In genomic region chr19:5680437-5681368, GRCh38 we compare ENCODE assay signal across 1 cellular context.
TF ChIP-seq lines count a peak whose summit lies in the region.

A gene with protein sequence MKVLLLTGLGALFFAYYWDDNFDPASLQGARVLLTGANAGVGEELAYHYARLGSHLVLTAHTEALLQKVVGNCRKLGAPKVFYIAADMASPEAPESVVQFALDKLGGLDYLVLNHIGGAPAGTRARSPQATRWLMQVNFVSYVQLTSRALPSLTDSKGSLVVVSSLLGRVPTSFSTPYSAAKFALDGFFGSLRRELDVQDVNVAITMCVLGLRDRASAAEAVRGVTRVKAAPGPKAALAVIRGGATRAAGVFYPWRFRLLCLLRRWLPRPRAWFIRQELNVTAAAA (plus strand): TSS chr19:5681027. CDS start chr19:5684833, 3,806 bp downstream.
MICOS13 (minus strand) TSS chr19:5680516; CDS start chr19:5680486, 30 bp downstream.

TF ChIP-seq in HepG2, 621 proteins besides CTCF, POLR2A, EP300 and RAD21 (continued from another document and continues in another):
- TF ChIP-seq, protein P1, sequence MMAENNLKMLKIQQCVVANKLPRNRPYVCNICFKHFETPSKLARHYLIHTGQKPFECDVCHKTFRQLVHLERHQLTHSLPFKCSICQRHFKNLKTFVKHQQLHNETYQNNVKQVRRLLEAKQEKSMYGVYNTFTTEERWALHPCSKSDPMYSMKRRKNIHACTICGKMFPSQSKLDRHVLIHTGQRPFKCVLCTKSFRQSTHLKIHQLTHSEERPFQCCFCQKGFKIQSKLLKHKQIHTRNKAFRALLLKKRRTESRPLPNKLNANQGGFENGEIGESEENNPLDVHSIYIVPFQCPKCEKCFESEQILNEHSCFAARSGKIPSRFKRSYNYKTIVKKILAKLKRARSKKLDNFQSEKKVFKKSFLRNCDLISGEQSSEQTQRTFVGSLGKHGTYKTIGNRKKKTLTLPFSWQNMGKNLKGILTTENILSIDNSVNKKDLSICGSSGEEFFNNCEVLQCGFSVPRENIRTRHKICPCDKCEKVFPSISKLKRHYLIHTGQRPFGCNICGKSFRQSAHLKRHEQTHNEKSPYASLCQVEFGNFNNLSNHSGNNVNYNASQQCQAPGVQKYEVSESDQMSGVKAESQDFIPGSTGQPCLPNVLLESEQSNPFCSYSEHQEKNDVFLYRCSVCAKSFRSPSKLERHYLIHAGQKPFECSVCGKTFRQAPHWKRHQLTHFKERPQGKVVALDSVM (CRISPR knock-in tag; IDR thresholded peaks at IDR 0.05), result no peak
- TF ChIP-seq TCF12 (IDR thresholded peaks at IDR 0.05), result no peak
- TF ChIP-seq TCF12 (CRISPR knock-in tag; IDR thresholded peaks at IDR 0.05), result no peak
- no peak for TF ChIP-seq TCF7 (IDR thresholded peaks at IDR 0.05; ENCODE audit: low read depth)
- TF ChIP-seq, protein P2, sequence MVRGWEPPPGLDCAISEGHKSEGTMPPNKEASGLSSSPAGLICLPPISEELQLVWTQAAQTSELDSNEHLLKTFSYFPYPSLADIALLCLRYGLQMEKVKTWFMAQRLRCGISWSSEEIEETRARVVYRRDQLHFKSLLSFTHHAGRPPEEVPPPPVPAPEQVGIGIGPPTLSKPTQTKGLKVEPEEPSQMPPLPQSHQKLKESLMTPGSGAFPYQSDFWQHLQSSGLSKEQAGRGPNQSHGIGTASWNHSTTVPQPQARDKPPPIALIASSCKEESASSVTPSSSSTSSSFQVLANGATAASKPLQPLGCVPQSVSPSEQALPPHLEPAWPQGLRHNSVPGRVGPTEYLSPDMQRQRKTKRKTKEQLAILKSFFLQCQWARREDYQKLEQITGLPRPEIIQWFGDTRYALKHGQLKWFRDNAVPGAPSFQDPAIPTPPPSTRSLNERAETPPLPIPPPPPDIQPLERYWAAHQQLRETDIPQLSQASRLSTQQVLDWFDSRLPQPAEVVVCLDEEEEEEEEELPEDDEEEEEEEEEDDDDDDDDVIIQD (CRISPR knock-in tag; IDR thresholded peaks at IDR 0.05; ENCODE audit: low read depth), result 0 out of 2 replicates have a peak, but pooled peaks have one; percentile 9
- TF ChIP-seq BRD4 (CRISPR knock-in tag; IDR thresholded peaks at IDR 0.05), result peak; percentile 54; the same call in 1 of the 2 replicates
- TF ChIP-seq MIXL1 (CRISPR knock-in tag; IDR thresholded peaks at IDR 0.05), result 0 out of 2 replicates have a peak, but pooled peaks have one; percentile 23
- TF ChIP-seq, protein P3, sequence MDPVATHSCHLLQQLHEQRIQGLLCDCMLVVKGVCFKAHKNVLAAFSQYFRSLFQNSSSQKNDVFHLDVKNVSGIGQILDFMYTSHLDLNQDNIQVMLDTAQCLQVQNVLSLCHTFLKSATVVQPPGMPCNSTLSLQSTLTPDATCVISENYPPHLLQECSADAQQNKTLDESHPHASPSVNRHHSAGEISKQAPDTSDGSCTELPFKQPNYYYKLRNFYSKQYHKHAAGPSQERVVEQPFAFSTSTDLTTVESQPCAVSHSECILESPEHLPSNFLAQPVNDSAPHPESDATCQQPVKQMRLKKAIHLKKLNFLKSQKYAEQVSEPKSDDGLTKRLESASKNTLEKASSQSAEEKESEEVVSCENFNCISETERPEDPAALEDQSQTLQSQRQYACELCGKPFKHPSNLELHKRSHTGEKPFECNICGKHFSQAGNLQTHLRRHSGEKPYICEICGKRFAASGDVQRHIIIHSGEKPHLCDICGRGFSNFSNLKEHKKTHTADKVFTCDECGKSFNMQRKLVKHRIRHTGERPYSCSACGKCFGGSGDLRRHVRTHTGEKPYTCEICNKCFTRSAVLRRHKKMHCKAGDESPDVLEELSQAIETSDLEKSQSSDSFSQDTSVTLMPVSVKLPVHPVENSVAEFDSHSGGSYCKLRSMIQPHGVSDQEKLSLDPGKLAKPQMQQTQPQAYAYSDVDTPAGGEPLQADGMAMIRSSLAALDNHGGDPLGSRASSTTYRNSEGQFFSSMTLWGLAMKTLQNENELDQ (CRISPR knock-in tag; IDR thresholded peaks at IDR 0.05; ENCODE audit: borderline replicate concordance), result no peak
- TF ChIP-seq ZBTB40 (IDR thresholded peaks at IDR 0.05), result no peak
- peak; percentile 66 for TF ChIP-seq ZBTB40 (CRISPR knock-in tag; IDR thresholded peaks at IDR 0.05)
- no peak for TF ChIP-seq ZMYM2 (CRISPR knock-in tag; IDR thresholded peaks at IDR 0.05)
- no peak for TF ChIP-seq NFE2L2 (IDR thresholded peaks at IDR 0.05; ENCODE audit: low read length)
- 0 out of 2 replicates have a peak, but pooled peaks have one; percentile 94 for TF ChIP-seq ZFP62 (CRISPR knock-in tag; IDR thresholded peaks at IDR 0.05)
- TF ChIP-seq SPEN (CRISPR knock-in tag; IDR thresholded peaks at IDR 0.05; ENCODE audit: low read depth), result peak; percentile 76
- TF ChIP-seq, protein P4, sequence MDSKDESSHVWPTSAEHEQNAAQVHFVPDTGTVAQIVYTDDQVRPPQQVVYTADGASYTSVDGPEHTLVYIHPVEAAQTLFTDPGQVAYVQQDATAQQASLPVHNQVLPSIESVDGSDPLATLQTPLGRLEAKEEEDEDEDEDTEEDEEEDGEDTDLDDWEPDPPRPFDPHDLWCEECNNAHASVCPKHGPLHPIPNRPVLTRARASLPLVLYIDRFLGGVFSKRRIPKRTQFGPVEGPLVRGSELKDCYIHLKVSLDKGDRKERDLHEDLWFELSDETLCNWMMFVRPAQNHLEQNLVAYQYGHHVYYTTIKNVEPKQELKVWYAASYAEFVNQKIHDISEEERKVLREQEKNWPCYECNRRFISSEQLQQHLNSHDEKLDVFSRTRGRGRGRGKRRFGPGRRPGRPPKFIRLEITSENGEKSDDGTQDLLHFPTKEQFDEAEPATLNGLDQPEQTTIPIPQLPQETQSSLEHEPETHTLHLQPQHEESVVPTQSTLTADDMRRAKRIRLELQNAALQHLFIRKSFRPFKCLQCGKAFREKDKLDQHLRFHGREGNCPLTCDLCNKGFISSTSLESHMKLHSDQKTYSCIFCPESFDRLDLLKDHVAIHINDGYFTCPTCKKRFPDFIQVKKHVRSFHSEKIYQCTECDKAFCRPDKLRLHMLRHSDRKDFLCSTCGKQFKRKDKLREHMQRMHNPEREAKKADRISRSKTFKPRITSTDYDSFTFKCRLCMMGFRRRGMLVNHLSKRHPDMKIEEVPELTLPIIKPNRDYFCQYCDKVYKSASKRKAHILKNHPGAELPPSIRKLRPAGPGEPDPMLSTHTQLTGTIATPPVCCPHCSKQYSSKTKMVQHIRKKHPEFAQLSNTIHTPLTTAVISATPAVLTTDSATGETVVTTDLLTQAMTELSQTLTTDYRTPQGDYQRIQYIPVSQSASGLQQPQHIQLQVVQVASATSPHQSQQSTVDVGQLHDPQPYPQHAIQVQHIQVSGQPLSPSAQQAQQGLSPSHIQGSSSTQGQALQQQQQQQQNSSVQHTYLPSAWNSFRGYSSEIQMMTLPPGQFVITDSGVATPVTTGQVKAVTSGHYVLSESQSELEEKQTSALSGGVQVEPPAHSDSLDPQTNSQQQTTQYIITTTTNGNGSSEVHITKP (CRISPR knock-in tag; IDR thresholded peaks at IDR 0.05; ENCODE audit: low read depth), result peak; percentile 12; the same call in 1 of the 2 replicates
- no peak for TF ChIP-seq ZFP1 (CRISPR knock-in tag; IDR thresholded peaks at IDR 0.05)
- TF ChIP-seq, protein P5, sequence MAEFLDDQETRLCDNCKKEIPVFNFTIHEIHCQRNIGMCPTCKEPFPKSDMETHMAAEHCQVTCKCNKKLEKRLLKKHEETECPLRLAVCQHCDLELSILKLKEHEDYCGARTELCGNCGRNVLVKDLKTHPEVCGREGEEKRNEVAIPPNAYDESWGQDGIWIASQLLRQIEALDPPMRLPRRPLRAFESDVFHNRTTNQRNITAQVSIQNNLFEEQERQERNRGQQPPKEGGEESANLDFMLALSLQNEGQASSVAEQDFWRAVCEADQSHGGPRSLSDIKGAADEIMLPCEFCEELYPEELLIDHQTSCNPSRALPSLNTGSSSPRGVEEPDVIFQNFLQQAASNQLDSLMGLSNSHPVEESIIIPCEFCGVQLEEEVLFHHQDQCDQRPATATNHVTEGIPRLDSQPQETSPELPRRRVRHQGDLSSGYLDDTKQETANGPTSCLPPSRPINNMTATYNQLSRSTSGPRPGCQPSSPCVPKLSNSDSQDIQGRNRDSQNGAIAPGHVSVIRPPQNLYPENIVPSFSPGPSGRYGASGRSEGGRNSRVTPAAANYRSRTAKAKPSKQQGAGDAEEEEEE (CRISPR knock-in tag; IDR thresholded peaks at IDR 0.05; ENCODE audit: borderline replicate concordance), result peak; percentile 29; the same call in 1 of the 2 replicates
- peak; percentile 86 for TF ChIP-seq ASH2L (IDR thresholded peaks at IDR 0.05; ENCODE audit: insufficient read length, low read depth, low read length)
- TF ChIP-seq, protein P6, sequence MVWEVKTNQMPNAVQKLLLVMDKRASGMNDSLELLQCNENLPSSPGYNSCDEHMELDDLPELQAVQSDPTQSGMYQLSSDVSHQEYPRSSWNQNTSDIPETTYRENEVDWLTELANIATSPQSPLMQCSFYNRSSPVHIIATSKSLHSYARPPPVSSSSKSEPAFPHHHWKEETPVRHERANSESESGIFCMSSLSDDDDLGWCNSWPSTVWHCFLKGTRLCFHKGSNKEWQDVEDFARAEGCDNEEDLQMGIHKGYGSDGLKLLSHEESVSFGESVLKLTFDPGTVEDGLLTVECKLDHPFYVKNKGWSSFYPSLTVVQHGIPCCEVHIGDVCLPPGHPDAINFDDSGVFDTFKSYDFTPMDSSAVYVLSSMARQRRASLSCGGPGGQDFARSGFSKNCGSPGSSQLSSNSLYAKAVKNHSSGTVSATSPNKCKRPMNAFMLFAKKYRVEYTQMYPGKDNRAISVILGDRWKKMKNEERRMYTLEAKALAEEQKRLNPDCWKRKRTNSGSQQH (CRISPR knock-in tag; IDR thresholded peaks at IDR 0.05; ENCODE audit: low read depth), result no peak
- no peak for TF ChIP-seq ZNF230 (CRISPR knock-in tag; IDR thresholded peaks at IDR 0.05)
- no peak for TF ChIP-seq ZNF253 (CRISPR knock-in tag; IDR thresholded peaks at IDR 0.05; ENCODE audit: borderline replicate concordance)
- no peak for TF ChIP-seq ZNF816 (CRISPR knock-in tag; IDR thresholded peaks at IDR 0.05; ENCODE audit: borderline replicate concordance)
